ENCODE assay signal across 11 cellular contexts in the genomic region with DNA sequence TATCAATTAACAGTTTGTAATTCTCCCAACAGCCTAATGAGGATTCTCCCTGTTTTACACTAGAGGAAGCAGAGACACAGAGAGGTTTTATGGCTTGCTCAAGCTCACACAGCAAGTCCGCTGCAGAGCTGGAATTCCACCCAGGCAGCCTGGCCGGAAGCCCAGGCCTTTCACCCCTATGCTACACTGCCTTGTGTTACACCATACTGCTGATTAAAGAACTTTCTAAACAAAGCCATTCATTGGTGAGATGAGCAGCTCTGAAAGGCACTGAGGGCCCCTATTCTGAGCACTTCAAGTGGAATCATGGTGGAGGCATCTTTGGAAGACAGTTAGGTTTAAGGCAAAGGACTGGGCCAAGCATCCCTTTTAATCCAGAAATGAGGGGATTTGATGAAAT. TPM values are rescaled to one million over a fixed set of nuclear protein-coding genes. Genes with fewer than 3 reads are reported as not detected.
A peak's percentile ranks its signal among the peaks of the same experiment; 100 is the strongest.
DNase-seq lines count a peak whose midpoint lies in the region; ATAC-seq and TF ChIP-seq lines count a peak whose summit lies in the region.
"Had no signal": no experiment of that assay in that cellular context is flagged by ENCODE, and none has a peak within 500 bp of the region (broad histone marks: within the 10 kb centered on the region; RNA-seq: fewer than 3 reads in every experiment).

No MANE protein-coding gene starts in this region.

- TF ChIP-seq CTCF in fibroblast of mammary gland (conservative IDR thresholded peaks at IDR 0.05; ENCODE audit: control insufficient read depth, insufficient read depth, low read depth, low read length) (no peak), tibial artery (IDR thresholded peaks at IDR 0.05) (no peak)

- intact Hi-C loops in tibial artery (cut with DNase I; ENCODE audit: low total_unique reads), result no loop called here
- intact Hi-C loops in activated T-helper 1 cell treated with anti-CD3 and anti-CD28 coated beads, Interleukin-12 subunit alpha, Interleukin-12 subunit beta, Interleukin-2, Interleukin-4 antibody, amounts not matched to agents 30 ng/mL and 10 ng/mL and 1 ng/mL, durations not matched to agents 14 hours and 24 hours and 36 hours (cut with micrococcal nuclease), result no loop called here

- ATAC-seq in SK-N-SH treated with all-trans-retinoic acid at 6 μM for 48 hours, result peak; percentile 32; the same call in 1 of the 3 replicates
- no peak for ATAC-seq in GM18873 (IDR thresholded peaks at IDR 0.05; ENCODE audit: low FRiP score, unreplicated experiment)

- DNase-seq in fibroblast of mammary gland (ENCODE audit: low read depth) (peak; percentile 73), midbrain (lab: John Stamatoyannopoulos, UW) (peak; percentile 21), tibial artery (peak; percentile 37 to 66), amniotic stem cell (lab: John Stamatoyannopoulos, UW) (no peak)
- no peak for DNase-seq in activated T-helper 1 cell treated with anti-CD3 and anti-CD28 coated beads, Interleukin-12 subunit alpha, Interleukin-12 subunit beta, Interleukin-2, Interleukin-4 antibody, amounts not matched to agents 30 ng/mL and 10 ng/mL and 1 ng/mL, durations not matched to agents 14 hours and 24 hours and 36 hours (ENCODE audit: low spot score)
- DNase-seq: activated effector memory CD4-positive, alpha-beta T cell treated with Interleukin-2 at 50 U/mL for 16 hours; mammary epithelial cell; NCI-H1105 treated with DMSO at 0.1 percent for 48 hours; PC-9 had no signal

- no peaks in the 10 kb centered on the region for H3K4me1 Mint-ChIP-seq in activated T-helper 1 cell treated with anti-CD3 and anti-CD28 coated beads, Interleukin-12 subunit alpha, Interleukin-12 subunit beta, Interleukin-2, Interleukin-4 antibody, amounts not matched to agents 30 ng/mL and 10 ng/mL and 1 ng/mL, durations not matched to agents 14 hours and 24 hours and 36 hours (ENCODE audit: low read depth)

- H3K27me3 Mint-ChIP-seq in activated T-helper 1 cell treated with anti-CD3 and anti-CD28 coated beads, Interleukin-12 subunit alpha, Interleukin-12 subunit beta, Interleukin-2, Interleukin-4 antibody, amounts not matched to agents 30 ng/mL and 10 ng/mL and 1 ng/mL, durations not matched to agents 14 hours and 24 hours and 36 hours (ENCODE audit: insufficient read depth), result peaks cover 5% of the 10 kb centered on the region

- no peak overlapping the region for H3K4me3 ChIP-seq in fibroblast of mammary gland (ENCODE audit: control insufficient read depth, low read depth, low read length)
- H3K4me3 ChIP-seq in tibial artery, result no peak overlapping the region
- H3K4me3 ChIP-seq: PC-9 had no signal

- H3K36me3 Mint-ChIP-seq in activated T-helper 1 cell treated with anti-CD3 and anti-CD28 coated beads, Interleukin-12 subunit alpha, Interleukin-12 subunit beta, Interleukin-2, Interleukin-4 antibody, amounts not matched to agents 30 ng/mL and 10 ng/mL and 1 ng/mL, durations not matched to agents 14 hours and 24 hours and 36 hours (ENCODE audit: low read depth), result no peaks in the 10 kb centered on the region

- H3K4me1 ChIP-seq in tibial artery, result peaks cover 0 to 3% (median 0%) of the 10 kb centered on the region in 4 donors

- H3K9me3 Mint-ChIP-seq in activated T-helper 1 cell treated with anti-CD3 and anti-CD28 coated beads, Interleukin-12 subunit alpha, Interleukin-12 subunit beta, Interleukin-2, Interleukin-4 antibody, amounts not matched to agents 30 ng/mL and 10 ng/mL and 1 ng/mL, durations not matched to agents 14 hours and 24 hours and 36 hours, result no peaks in the 10 kb centered on the region

- no peak overlapping the region for H3K27ac ChIP-seq in tibial artery
- H3K27ac ChIP-seq: PC-9 had no signal

- no peak overlapping the region for H3K27ac Mint-ChIP-seq in activated T-helper 1 cell treated with anti-CD3 and anti-CD28 coated beads, Interleukin-12 subunit alpha, Interleukin-12 subunit beta, Interleukin-2, Interleukin-4 antibody, amounts not matched to agents 30 ng/mL and 10 ng/mL and 1 ng/mL, durations not matched to agents 14 hours and 24 hours and 36 hours

- H3K27me3 ChIP-seq in tibial artery, result no peaks in the 10 kb centered on the region

- no peak overlapping the region for H3K4me3 Mint-ChIP-seq in activated T-helper 1 cell treated with anti-CD3 and anti-CD28 coated beads, Interleukin-12 subunit alpha, Interleukin-12 subunit beta, Interleukin-2, Interleukin-4 antibody, amounts not matched to agents 30 ng/mL and 10 ng/mL and 1 ng/mL, durations not matched to agents 14 hours and 24 hours and 36 hours

- no peaks in the 10 kb centered on the region for H3K9me3 ChIP-seq in tibial artery

- H3K36me3 ChIP-seq in tibial artery, result no peaks in the 10 kb centered on the region

TF ChIP-seq in SK-N-SH treated with all-trans-retinoic acid at 6 μM for 48 hours, 23 proteins besides CTCF, POLR2A, EP300 and RAD21:
- TF ChIP-seq, protein P1, sequence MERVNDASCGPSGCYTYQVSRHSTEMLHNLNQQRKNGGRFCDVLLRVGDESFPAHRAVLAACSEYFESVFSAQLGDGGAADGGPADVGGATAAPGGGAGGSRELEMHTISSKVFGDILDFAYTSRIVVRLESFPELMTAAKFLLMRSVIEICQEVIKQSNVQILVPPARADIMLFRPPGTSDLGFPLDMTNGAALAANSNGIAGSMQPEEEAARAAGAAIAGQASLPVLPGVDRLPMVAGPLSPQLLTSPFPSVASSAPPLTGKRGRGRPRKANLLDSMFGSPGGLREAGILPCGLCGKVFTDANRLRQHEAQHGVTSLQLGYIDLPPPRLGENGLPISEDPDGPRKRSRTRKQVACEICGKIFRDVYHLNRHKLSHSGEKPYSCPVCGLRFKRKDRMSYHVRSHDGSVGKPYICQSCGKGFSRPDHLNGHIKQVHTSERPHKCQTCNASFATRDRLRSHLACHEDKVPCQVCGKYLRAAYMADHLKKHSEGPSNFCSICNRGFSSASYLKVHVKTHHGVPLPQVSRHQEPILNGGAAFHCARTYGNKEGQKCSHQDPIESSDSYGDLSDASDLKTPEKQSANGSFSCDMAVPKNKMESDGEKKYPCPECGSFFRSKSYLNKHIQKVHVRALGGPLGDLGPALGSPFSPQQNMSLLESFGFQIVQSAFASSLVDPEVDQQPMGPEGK (CRISPR knock-in tag; IDR thresholded peaks at IDR 0.05; ENCODE audit: borderline replicate concordance), result no peak
- no peak for TF ChIP-seq ZNF8 (CRISPR knock-in tag; IDR thresholded peaks at IDR 0.05)
- TF ChIP-seq OSR1 (CRISPR knock-in tag; IDR thresholded peaks at IDR 0.05), result no peak
- TF ChIP-seq, protein P2, sequence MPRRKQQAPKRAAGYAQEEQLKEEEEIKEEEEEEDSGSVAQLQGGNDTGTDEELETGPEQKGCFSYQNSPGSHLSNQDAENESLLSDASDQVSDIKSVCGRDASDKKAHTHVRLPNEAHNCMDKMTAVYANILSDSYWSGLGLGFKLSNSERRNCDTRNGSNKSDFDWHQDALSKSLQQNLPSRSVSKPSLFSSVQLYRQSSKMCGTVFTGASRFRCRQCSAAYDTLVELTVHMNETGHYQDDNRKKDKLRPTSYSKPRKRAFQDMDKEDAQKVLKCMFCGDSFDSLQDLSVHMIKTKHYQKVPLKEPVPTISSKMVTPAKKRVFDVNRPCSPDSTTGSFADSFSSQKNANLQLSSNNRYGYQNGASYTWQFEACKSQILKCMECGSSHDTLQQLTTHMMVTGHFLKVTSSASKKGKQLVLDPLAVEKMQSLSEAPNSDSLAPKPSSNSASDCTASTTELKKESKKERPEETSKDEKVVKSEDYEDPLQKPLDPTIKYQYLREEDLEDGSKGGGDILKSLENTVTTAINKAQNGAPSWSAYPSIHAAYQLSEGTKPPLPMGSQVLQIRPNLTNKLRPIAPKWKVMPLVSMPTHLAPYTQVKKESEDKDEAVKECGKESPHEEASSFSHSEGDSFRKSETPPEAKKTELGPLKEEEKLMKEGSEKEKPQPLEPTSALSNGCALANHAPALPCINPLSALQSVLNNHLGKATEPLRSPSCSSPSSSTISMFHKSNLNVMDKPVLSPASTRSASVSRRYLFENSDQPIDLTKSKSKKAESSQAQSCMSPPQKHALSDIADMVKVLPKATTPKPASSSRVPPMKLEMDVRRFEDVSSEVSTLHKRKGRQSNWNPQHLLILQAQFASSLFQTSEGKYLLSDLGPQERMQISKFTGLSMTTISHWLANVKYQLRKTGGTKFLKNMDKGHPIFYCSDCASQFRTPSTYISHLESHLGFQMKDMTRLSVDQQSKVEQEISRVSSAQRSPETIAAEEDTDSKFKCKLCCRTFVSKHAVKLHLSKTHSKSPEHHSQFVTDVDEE (CRISPR knock-in tag; IDR thresholded peaks at IDR 0.05), result no peak
- no peak for TF ChIP-seq PPARA (CRISPR knock-in tag; IDR thresholded peaks at IDR 0.05; ENCODE audit: borderline replicate concordance)

RNA-seq across cellular contexts. Expression of a gene that starts 14.7 kb away (rescaled TPM):
- 335 and 338 TPM in 2 replicates for total RNA-seq in activated T-helper 1 cell treated with anti-CD3 and anti-CD28 coated beads, Interleukin-12 subunit alpha, Interleukin-12 subunit beta, Interleukin-2, Interleukin-4 antibody, amounts not matched to agents 30 ng/mL and 10 ng/mL and 1 ng/mL, durations not matched to agents 14 hours and 24 hours and 36 hours

Comparison
In these comparisons a context has a peak if more than half of its experiments do, and no peak if none do; other contexts are left out.
1. DNase-seq: peak in fibroblast of mammary gland (single experiment), midbrain (single experiment) and tibial artery (2 of 2); none in amniotic stem cell (single experiment) and activated T-helper 1 cell treated with anti-CD3 and anti-CD28 coated beads, Interleukin-12 subunit alpha, Interleukin-12 subunit beta, Interleukin-2, Interleukin-4 antibody, amounts not matched to agents 30 ng/mL and 10 ng/mL and 1 ng/mL, durations not matched to agents 14 hours and 24 hours and 36 hours (single experiment).